ENCODE assay signal across 8 cellular contexts in the genomic region with DNA sequence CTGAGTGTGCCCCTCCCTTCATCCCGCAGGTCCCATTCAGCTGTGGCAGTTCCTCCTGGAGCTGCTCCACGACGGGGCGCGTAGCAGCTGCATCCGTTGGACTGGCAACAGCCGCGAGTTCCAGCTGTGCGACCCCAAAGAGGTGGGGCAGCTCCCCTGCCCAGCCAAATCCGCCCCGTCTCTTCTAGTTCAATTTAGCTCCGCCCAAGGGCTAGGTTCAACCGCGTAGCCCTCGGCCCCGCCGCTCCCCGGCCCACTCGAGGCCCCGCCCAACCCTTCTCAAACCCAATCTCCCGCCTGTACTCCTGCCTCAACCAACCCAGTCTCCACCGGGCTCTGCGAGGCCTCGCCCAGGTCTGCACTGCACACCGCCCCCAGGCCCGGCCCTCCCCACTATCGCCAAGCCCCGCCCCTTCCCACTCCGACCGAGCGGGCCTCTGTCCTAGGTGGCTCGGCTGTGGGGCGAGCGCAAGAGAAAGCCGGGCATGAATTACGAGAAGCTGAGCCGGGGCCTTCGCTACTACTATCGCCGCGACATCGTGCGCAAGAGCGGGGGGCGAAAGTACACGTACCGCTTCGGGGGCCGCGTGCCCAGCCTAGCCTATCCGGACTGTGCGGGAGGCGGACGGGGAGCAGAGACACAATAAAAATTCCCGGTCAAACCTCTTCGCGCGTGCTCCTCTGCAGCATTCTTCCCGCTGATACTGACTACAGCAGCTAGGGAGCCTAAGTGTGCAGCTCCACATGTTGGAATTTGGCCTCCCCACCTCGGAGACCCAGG. TPM values are rescaled to one million over a fixed set of nuclear protein-coding genes. Genes with fewer than 3 reads are reported as not detected.
A peak's percentile ranks its signal among the peaks of the same experiment; 100 is the strongest.
DNase-seq lines count a peak whose midpoint lies in the region; ATAC-seq, FAIRE-seq and TF ChIP-seq lines count a peak whose summit lies in the region.

No MANE protein-coding gene starts in this region.

- WGBS in small intestine, 3 donors, result 0 to 1% (median 1%) methylated on average over 55 to 60 of the region's 60 CpGs

- H3K27ac ChIP-seq in VCaP, result peak overlapping the region; percentile 92
- H3K27ac ChIP-seq in breast epithelium, result peak overlapping the region; percentile 85 to 91
- peak overlapping the region; percentile 97 to 99 for H3K27ac ChIP-seq in small intestine (ENCODE audit: low read depth in 1 of 2, low read length in 1 of 2)

- no peaks in the 10 kb centered on the region for H3K9me3 ChIP-seq in breast epithelium
- H3K9me3 ChIP-seq in small intestine (ENCODE audit: control insufficient read depth, low read depth), result no peaks in the 10 kb centered on the region

- ATAC-seq in GM18858 (IDR thresholded peaks at IDR 0.05; ENCODE audit: unreplicated experiment) (peak; percentile 47), HG03066 (IDR thresholded peaks at IDR 0.05; ENCODE audit: low read depth, unreplicated experiment) (peak; percentile 60)

- peak; percentile 26 for DNase-seq in A172 (ENCODE audit: low spot score)
- peak; percentile 96 for DNase-seq in NCI-H2171 treated with DMSO at 0.1 percent for 48 hours (lab: John Stamatoyannopoulos, UW)
- DNase-seq in breast epithelium (ENCODE audit: low spot score in 2 of 2), result peak; percentile 93 to 94
- DNase-seq in iPS-NIHi7 (ENCODE audit: extremely low spot score), result peak; percentile 94
- peak; percentile 98 for DNase-seq in small intestine

- H3K4me3 ChIP-seq in breast epithelium (peak overlapping the region; percentile 53 to 90 (median 71)), small intestine (ENCODE audit: low read depth in 1 of 2, low read length in 2 of 2) (peak overlapping the region; percentile 62 to 64)

- no peak for FAIRE-seq in small intestine (lab: Jason Lieb, UNC)

- no peak for TF ChIP-seq POLR2A in breast epithelium (IDR thresholded peaks at IDR 0.05)

- intact Hi-C loops in breast epithelium (cut with DNase I; ENCODE audit: low total_unique reads), result no loop called here

- H3K27me3 ChIP-seq in breast epithelium (no peaks in the 10 kb centered on the region), small intestine (ENCODE audit: control insufficient read depth in 2 of 2, insufficient read depth in 2 of 2, low read length in 2 of 2) (no peaks in the 10 kb centered on the region)

- no peak for TF ChIP-seq CTCF in VCaP (conservative IDR thresholded peaks at IDR 0.05)
- TF ChIP-seq CTCF in breast epithelium (IDR thresholded peaks at IDR 0.05), result no peak

- H3K4me1 ChIP-seq in breast epithelium, result peaks cover 0 to 7% of the 10 kb centered on the region in 2 donors
- H3K4me1 ChIP-seq in small intestine (ENCODE audit: control insufficient read depth in 2 of 2, insufficient read depth in 1 of 2, low read depth in 1 of 2, low read length in 1 of 2), result peaks cover 0 to 15% of the 10 kb centered on the region in 2 donors

- no peaks in the 10 kb centered on the region for H3K36me3 ChIP-seq in breast epithelium
- H3K36me3 ChIP-seq in small intestine (ENCODE audit: control insufficient read depth in 2 of 2, insufficient read depth in 2 of 2, low read length in 2 of 2), result no peaks in the 10 kb centered on the region

RNA-seq across cellular contexts. Expression of a gene that starts 2.9 kb away (rescaled TPM):
- 0.12 and 1.4 TPM in 2 replicates for total RNA-seq in A172 (2014; rRNA removed; shearing (Covaris generic))
- under 1 TPM in 1 of 3 donors, not detected in 2; 0.59 TPM for total RNA-seq in breast epithelium
- polyA plus RNA-seq in small intestine, result 1 to 10 TPM; 2.7 to 7.3 (median 5.6) TPM

RNA-seq across cellular contexts. Expression of a gene that starts 3.7 kb away (rescaled TPM):
- total RNA-seq in A172 (2014; rRNA removed; shearing (Covaris generic)), result 483 and 1,012 TPM in 2 replicates
- 100 to 1,000 TPM; 320 to 418 (median 391) TPM for total RNA-seq in breast epithelium
- 1,000 to 10,000 TPM; 1,282 to 2,391 (median 1,825) TPM for polyA plus RNA-seq in small intestine

RNA-seq across cellular contexts. Expression of a gene that starts 15.6 kb away (rescaled TPM):
- total RNA-seq in A172 (2014; rRNA removed; shearing (Covaris generic)), result 105 and 110 TPM in 2 replicates
- total RNA-seq in breast epithelium, result 10 to 100 TPM; 44.6 to 51.4 (median 44.6) TPM
- polyA plus RNA-seq in small intestine, result 10 to 100 TPM; 62.4 to 71.5 (median 67.3) TPM

RNA-seq across cellular contexts. Expression of a gene that starts 21.9 kb away (rescaled TPM):
- total RNA-seq in A172 (2014; rRNA removed; shearing (Covaris generic)), result 0.17 TPM in 1 of 2 replicates, not detected in the other
- total RNA-seq in breast epithelium, result not detected
- polyA plus RNA-seq in small intestine, result not detected

RNA-seq across cellular contexts. Expression of a gene that starts 31.9 kb away (rescaled TPM):
- 17.6 and 18.9 TPM in 2 replicates for total RNA-seq in A172 (2014; rRNA removed; shearing (Covaris generic))
- 10 to 100 TPM in 1 of 3 donors, 1 to 10 TPM in 2; 5.9 to 13.0 (median 9.5) TPM for total RNA-seq in breast epithelium
- 1 to 10 TPM in 2 of 3 donors, under 1 TPM in 1; 0.67 to 9.6 (median 1.4) TPM for polyA plus RNA-seq in small intestine

Comparison
In these comparisons a context has a peak if more than half of its experiments do, and no peak if none do; other contexts are left out.
1. Peak in every context shown above with its lines: DNase-seq, ATAC-seq, H3K4me3 ChIP-seq and H3K27ac ChIP-seq.
2. DNase-seq: peak in every context shown above with its lines; median percentile 98 in small intestine; 96 in NCI-H2171 treated with DMSO at 0.1 percent for 48 hours; 94 in iPS-NIHi7; 94 in breast epithelium; 26 in A172.